In the genomic region with DNA sequence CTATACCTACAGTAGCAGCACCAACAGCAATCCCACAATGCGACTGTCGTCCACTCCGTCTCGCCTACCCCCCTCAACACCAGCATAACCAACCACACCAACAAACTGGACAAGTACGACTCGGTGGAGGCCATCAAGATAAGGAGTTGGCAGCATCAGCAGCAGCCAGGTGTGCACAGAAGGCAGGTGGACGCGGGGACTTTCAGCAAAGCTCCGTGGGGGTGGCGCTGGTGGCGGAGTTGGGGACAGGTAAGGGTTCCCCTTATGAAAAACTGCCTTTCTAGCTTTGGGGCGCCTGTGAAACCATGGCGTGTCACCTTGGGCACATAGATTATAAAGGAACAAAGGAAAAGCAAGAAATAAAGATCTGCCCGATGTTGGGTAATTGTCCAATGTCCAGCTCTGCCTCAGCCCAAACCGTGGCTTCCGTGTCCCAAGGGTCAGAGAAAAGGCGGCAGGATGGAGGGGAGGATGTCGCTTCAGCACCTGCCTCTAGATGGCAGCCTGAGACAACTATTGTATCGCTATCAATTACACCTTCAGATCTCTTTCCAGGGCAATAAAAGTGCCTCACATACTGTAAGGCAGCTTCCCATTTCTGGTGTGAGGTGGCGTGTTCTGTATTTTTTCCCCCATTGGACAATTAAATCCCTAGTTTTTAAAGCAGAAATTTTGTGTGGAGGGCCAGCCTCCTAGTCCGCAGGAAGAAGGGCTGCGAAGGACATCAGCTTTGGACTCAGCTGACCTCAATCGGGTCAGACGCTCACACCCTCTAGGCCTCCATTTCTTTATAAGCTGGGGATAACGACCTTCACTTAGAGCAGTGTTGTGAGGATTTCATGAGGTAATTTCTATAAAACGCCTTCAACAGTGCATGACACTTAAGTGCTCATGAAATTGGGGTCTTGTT, we compare ENCODE assay signal across 9 cellular contexts. TPM values are rescaled to one million over a fixed set of nuclear protein-coding genes. Genes with fewer than 3 reads are reported as not detected.
DNase-seq lines count a peak whose midpoint lies in the region; ATAC-seq and TF ChIP-seq lines count a peak whose summit lies in the region.
"Had no signal": no experiment of that assay in that cellular context is flagged by ENCODE, and none has a peak within 500 bp of the region (broad histone marks: within the 10 kb centered on the region; RNA-seq: fewer than 3 reads in every experiment).

No MANE protein-coding gene starts in this region.

- H3K4me3 ChIP-seq in choroid plexus epithelial cell (ENCODE audit: low read depth, low read length) (no peak overlapping the region), right lobe of liver (no peak overlapping the region)

- TF ChIP-seq CTCF in choroid plexus epithelial cell (conservative IDR thresholded peaks at IDR 0.05; ENCODE audit: low read depth, low read length) (peak; percentile 87), right lobe of liver (IDR thresholded peaks at IDR 0.05) (peak; percentile 67 to 79 (median 74))

- no peak overlapping the region for H3K4me3 Mint-ChIP-seq in stimulated activated naive CD8-positive, alpha-beta T cell treated with anti-CD3 and anti-CD28 coated beads, Interleukin-15, amount 100 ng/mL, for 72 hours
- H3K4me3 Mint-ChIP-seq: naive thymus-derived CD8-positive, alpha-beta T cell had no signal

- no peaks in the 10 kb centered on the region for H3K36me3 ChIP-seq in right lobe of liver

- H3K9me3 Mint-ChIP-seq in stimulated activated naive CD8-positive, alpha-beta T cell treated with anti-CD3 and anti-CD28 coated beads, Interleukin-15, amount 100 ng/mL, for 72 hours, result no peaks in the 10 kb centered on the region
- H3K9me3 Mint-ChIP-seq: naive thymus-derived CD8-positive, alpha-beta T cell had no signal

- no peak overlapping the region for H3K27ac Mint-ChIP-seq in stimulated activated naive CD8-positive, alpha-beta T cell treated with anti-CD3 and anti-CD28 coated beads, Interleukin-15, amount 100 ng/mL, for 72 hours
- H3K27ac Mint-ChIP-seq: naive thymus-derived CD8-positive, alpha-beta T cell had no signal

- H3K27ac ChIP-seq in right lobe of liver, result no peak overlapping the region

- no peak for TF ChIP-seq POLR2A in right lobe of liver (IDR thresholded peaks at IDR 0.05)

- H3K27me3 Mint-ChIP-seq in stimulated activated naive CD8-positive, alpha-beta T cell treated with anti-CD3 and anti-CD28 coated beads, Interleukin-15, amount 100 ng/mL, for 72 hours, result peaks cover 25% of the 10 kb centered on the region

- peak; percentile 72 for DNase-seq in AG08396 (ENCODE audit: low spot score)
- peak; percentile 13 for DNase-seq in NCI-H146 treated with DMSO at 0.1 percent for 48 hours (lab: John Stamatoyannopoulos, UW; ENCODE audit: unreplicated experiment)
- DNase-seq in SW480 (ENCODE audit: low spot score), result peak; percentile 81
- DNase-seq in choroid plexus epithelial cell (ENCODE audit: low read depth), result peak; percentile 74
- peak in 2 of 3 donors; percentile 48 to 58 for DNase-seq in right lobe of liver
- DNase-seq in stimulated activated naive CD8-positive, alpha-beta T cell treated with anti-CD3 and anti-CD28 coated beads, Interleukin-15, amount 100 ng/mL, for 72 hours, result peak; percentile 35 to 39

- H3K4me1 Mint-ChIP-seq in stimulated activated naive CD8-positive, alpha-beta T cell treated with anti-CD3 and anti-CD28 coated beads, Interleukin-15, amount 100 ng/mL, for 72 hours, result no peaks in the 10 kb centered on the region
- H3K4me1 Mint-ChIP-seq: naive thymus-derived CD8-positive, alpha-beta T cell had no signal

- WGBS in right lobe of liver (ENCODE audit: insufficient coverage, low coverage, low lambda C conversion rate, missing lambda C conversion rate), result 30% methylated on average over 17 of the region's 26 CpGs

- no peaks in the 10 kb centered on the region for H3K4me1 ChIP-seq in right lobe of liver

- no peaks in the 10 kb centered on the region for H3K9me3 ChIP-seq in right lobe of liver

- ATAC-seq in GM18502 (IDR thresholded peaks at IDR 0.05; ENCODE audit: poor library complexity, unreplicated experiment) (peak; percentile 87), HG02870 (IDR thresholded peaks at IDR 0.05; ENCODE audit: unreplicated experiment) (peak; percentile 91), right lobe of liver (peak; percentile 95 to 99 (median 96))
- peak; percentile 72 for ATAC-seq in stimulated activated naive CD8-positive, alpha-beta T cell treated with anti-CD3 and anti-CD28 coated beads, Interleukin-15, amount 100 ng/mL, for 72 hours
- ATAC-seq: naive thymus-derived CD8-positive, alpha-beta T cell had no signal

- intact Hi-C loops in right lobe of liver (cut with DNase I), result no loop called here

- H3K27me3 ChIP-seq in right lobe of liver, result no peaks in the 10 kb centered on the region

RNA-seq across cellular contexts. Expression of a gene that starts 58.8 kb away (rescaled TPM):
- 10 to 100 TPM; 31.5 to 42.1 (median 36.7) TPM for total RNA-seq in right lobe of liver

RNA-seq across cellular contexts. Expression of a gene that starts 58.9 kb away (rescaled TPM):
- total RNA-seq in right lobe of liver, result 1 to 10 TPM; 3.8 to 9.6 (median 6.1) TPM

Comparison
In these comparisons a context has a peak if more than half of its experiments do, and no peak if none do; other contexts are left out.
1. DNase-seq: peak in every context shown above with its lines; median percentile 81 in SW480; 74 in choroid plexus epithelial cell; 72 in AG08396; 53 in right lobe of liver; 37 in stimulated activated naive CD8-positive, alpha-beta T cell treated with anti-CD3 and anti-CD28 coated beads, Interleukin-15, amount 100 ng/mL, for 72 hours; 13 in NCI-H146 treated with DMSO at 0.1 percent for 48 hours.